In the genomic region with DNA sequence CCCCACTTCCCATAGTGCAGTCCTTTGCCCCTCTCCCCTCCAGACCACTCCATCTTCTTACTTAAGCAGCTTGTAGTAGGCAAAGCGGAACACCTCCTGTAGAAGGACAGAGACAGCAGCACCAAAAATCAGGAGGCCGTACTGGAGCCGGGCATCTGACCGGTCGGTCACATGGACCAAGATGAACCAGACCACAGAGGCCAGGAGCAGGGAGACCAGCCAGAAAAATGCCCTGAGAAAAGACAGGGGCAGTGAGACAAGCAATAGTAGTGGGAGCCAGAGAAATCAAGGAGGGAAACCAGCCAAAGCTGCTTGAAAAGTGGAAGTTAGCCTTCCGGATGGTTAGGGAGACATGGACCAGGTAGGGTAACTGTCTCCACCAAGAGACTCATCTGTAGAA, we compare ENCODE assay signal across 8 cellular contexts. TPM values are rescaled to one million over a fixed set of nuclear protein-coding genes. Genes with fewer than 3 reads are reported as not detected.
DNase-seq lines count a peak whose midpoint lies in the region; ATAC-seq and TF ChIP-seq lines count a peak whose summit lies in the region.

No MANE protein-coding gene starts in this region.

- no peaks in the 10 kb centered on the region for H3K9me3 ChIP-seq in ascending aorta

- peak overlapping the region; percentile 96 for H3K27ac Mint-ChIP-seq in activated CD4-positive, alpha-beta T cell treated with anti-CD3 and anti-CD28 coated beads, Interleukin-2, amount 10 ng/mL, durations not matched to agents 24 days and 14 days

- peaks cover 29% of the 10 kb centered on the region for H3K36me3 Mint-ChIP-seq in activated CD4-positive, alpha-beta T cell treated with anti-CD3 and anti-CD28 coated beads, Interleukin-2, amount 10 ng/mL, durations not matched to agents 24 days and 14 days (ENCODE audit: low read depth)

- H3K4me3 ChIP-seq in ascending aorta: peak overlapping the region; percentile 86 to 87

- no peak for DNase-seq in activated CD4-positive, alpha-beta T cell treated with anti-CD3 and anti-CD28 coated beads, Interleukin-2, amount 10 ng/mL, durations not matched to agents 24 days and 14 days
- no peak for DNase-seq in activated CD4-positive, alpha-beta T cell treated with anti-CD3 and anti-CD28 coated beads for 1 hour
- no peak for DNase-seq in ascending aorta (ENCODE audit: low spot score in 2 of 2)
- DNase-seq in left lobe of liver (ENCODE audit: low spot score): no peak
- no peak for DNase-seq in NCI-H1105 (lab: John Stamatoyannopoulos, UW)

- TF ChIP-seq CTCF in ascending aorta (IDR thresholded peaks at IDR 0.05): no peak

- no peaks in the 10 kb centered on the region for H3K9me3 Mint-ChIP-seq in activated CD4-positive, alpha-beta T cell treated with anti-CD3 and anti-CD28 coated beads, Interleukin-2, amount 10 ng/mL, durations not matched to agents 24 days and 14 days

- H3K27ac ChIP-seq in ascending aorta: peak overlapping the region; percentile 91
- H3K27ac ChIP-seq in temporal lobe (ENCODE audit: low read depth, low read length): peak overlapping the region; percentile 90

- H3K4me1 ChIP-seq in ascending aorta: peaks cover 8 to 19% of the 10 kb centered on the region in 2 donors

- intact Hi-C loops in activated CD4-positive, alpha-beta T cell treated with anti-CD3 and anti-CD28 coated beads, Interleukin-2, amount 10 ng/mL, durations not matched to agents 24 days and 14 days (cut with micrococcal nuclease): loop anchor here (2.0 kb wide), 4 partner anchors 13 to 361 kb away; a partner anchor contains a TSS
- intact Hi-C loops in ascending aorta (cut with DNase I): loop anchor here (1.0 to 2.0 kb wide), 2 partner anchors 12 to 31 kb away; a partner anchor contains a TSS

- H3K27me3 ChIP-seq in ascending aorta: no peaks in the 10 kb centered on the region

- peaks cover 19 to 30% of the 10 kb centered on the region in 2 donors for H3K36me3 ChIP-seq in ascending aorta

- no peaks in the 10 kb centered on the region for H3K27me3 Mint-ChIP-seq in activated CD4-positive, alpha-beta T cell treated with anti-CD3 and anti-CD28 coated beads, Interleukin-2, amount 10 ng/mL, durations not matched to agents 24 days and 14 days

- ATAC-seq in left lobe of liver (peak; percentile 11), GM18858 (IDR thresholded peaks at IDR 0.05; ENCODE audit: unreplicated experiment) (no peak), GM19035 (IDR thresholded peaks at IDR 0.05; ENCODE audit: unreplicated experiment) (no peak)

- H3K4me1 Mint-ChIP-seq in activated CD4-positive, alpha-beta T cell treated with anti-CD3 and anti-CD28 coated beads, Interleukin-2, amount 10 ng/mL, durations not matched to agents 24 days and 14 days: peaks cover 31% of the 10 kb centered on the region

- peak overlapping the region; percentile 98 for H3K4me3 Mint-ChIP-seq in activated CD4-positive, alpha-beta T cell treated with anti-CD3 and anti-CD28 coated beads, Interleukin-2, amount 10 ng/mL, durations not matched to agents 24 days and 14 days

RNA-seq across cellular contexts. Expression of a gene that starts 0.9 kb away (rescaled TPM):
- 101 and 105 TPM in 2 replicates for total RNA-seq in activated CD4-positive, alpha-beta T cell treated with anti-CD3 and anti-CD28 coated beads, Interleukin-2, amount 10 ng/mL, durations not matched to agents 24 days and 14 days
- total RNA-seq in ascending aorta (73.1 TPM), left lobe of liver (88.5 TPM), temporal lobe (44.0 TPM)

RNA-seq across cellular contexts. Expression of a gene that starts 4.7 kb away (rescaled TPM):
- 0.64 and 0.93 TPM in 2 replicates for total RNA-seq in activated CD4-positive, alpha-beta T cell treated with anti-CD3 and anti-CD28 coated beads, Interleukin-2, amount 10 ng/mL, durations not matched to agents 24 days and 14 days
- total RNA-seq in ascending aorta (3.7 TPM), left lobe of liver (3.0 TPM), temporal lobe (4.7 TPM)

RNA-seq across cellular contexts. Expression of a gene that starts 10.3 kb away (rescaled TPM):
- not detected in 2 replicates for total RNA-seq in activated CD4-positive, alpha-beta T cell treated with anti-CD3 and anti-CD28 coated beads, Interleukin-2, amount 10 ng/mL, durations not matched to agents 24 days and 14 days
- total RNA-seq in ascending aorta (not detected), left lobe of liver (5.6 TPM), temporal lobe (1.7 TPM)

RNA-seq across cellular contexts. Expression of a gene that starts 14.5 kb away (rescaled TPM):
- total RNA-seq in activated CD4-positive, alpha-beta T cell treated with anti-CD3 and anti-CD28 coated beads, Interleukin-2, amount 10 ng/mL, durations not matched to agents 24 days and 14 days: 6.0 and 7.5 TPM in 2 replicates
- 0.64 TPM for total RNA-seq in ascending aorta
- 5.3 TPM for total RNA-seq in left lobe of liver
- 1.7 TPM for total RNA-seq in temporal lobe

RNA-seq across cellular contexts. Expression of a gene that starts 25.8 kb away (rescaled TPM):
- 80.8 and 87.3 TPM in 2 replicates for total RNA-seq in activated CD4-positive, alpha-beta T cell treated with anti-CD3 and anti-CD28 coated beads, Interleukin-2, amount 10 ng/mL, durations not matched to agents 24 days and 14 days
- total RNA-seq in ascending aorta (17.1 TPM), left lobe of liver (27.0 TPM), temporal lobe (44.7 TPM)
